8 cellular contexts compared by ENCODE assay signal in genomic region chr7:100493476-100494264, GRCh38. TPM values are rescaled to one million over a fixed set of nuclear protein-coding genes. Genes with fewer than 3 reads are reported as not detected.
DNase-seq lines count a peak whose midpoint lies in the region; ATAC-seq and TF ChIP-seq lines count a peak whose summit lies in the region.

No MANE protein-coding gene starts in this region.

- H3K4me1 ChIP-seq in BLaER1 (peaks cover 42% of the 10 kb centered on the region), heart left ventricle (peaks cover 0 to 14% (median 8%) of the 10 kb centered on the region in 12 donors)

- H3K9me3 ChIP-seq in BLaER1 (no peaks in the 10 kb centered on the region), heart left ventricle (no peaks in the 10 kb centered on the region)

- H3K27me3 ChIP-seq in BLaER1: peaks cover 9% of the 10 kb centered on the region; the same call in 1 of the 2 replicates
- H3K27me3 ChIP-seq in heart left ventricle: peaks cover 0 to 9% (median 0%) of the 10 kb centered on the region in 9 donors

- H3K4me3 ChIP-seq in BLaER1 (peak overlapping the region; percentile 62), heart left ventricle (peak overlapping the region; percentile 23 to 56 (median 46))

- intact Hi-C loops in heart left ventricle (cut with DNase I): no loop called here

- H3K36me3 ChIP-seq in BLaER1: no peaks in the 10 kb centered on the region
- H3K36me3 ChIP-seq in heart left ventricle: no peaks in the 10 kb centered on the region

- peak; percentile 40 for DNase-seq in NCI-H1105 (lab: John Stamatoyannopoulos, UW)
- peak; percentile 50 for DNase-seq in activated effector memory CD4-positive, alpha-beta T cell treated with Interleukin-2 at 50 U/mL for 16 hours
- DNase-seq in heart left ventricle: peak in 3 of 5 donors; percentile 23 to 78 (median 60)
- peak; percentile 70 for DNase-seq in putamen (ENCODE audit: low spot score)

- TF ChIP-seq CTCF in heart left ventricle (IDR thresholded peaks at IDR 0.05): peak in 2 of 12 donors; percentile 6 to 31

- no peak for TF ChIP-seq POLR2A in heart left ventricle (IDR thresholded peaks at IDR 0.05)
- TF ChIP-seq POLR2A in GM18505 (IDR thresholded peaks at IDR 0.05; ENCODE audit: borderline replicate concordance, extremely low read depth, insufficient read depth, insufficient read length): no peak

- 0 out of 2 replicates have a peak overlapping the region, but pooled peaks have one; percentile 34 for H3K9ac ChIP-seq in BLaER1

- no peaks in the 10 kb centered on the region for H4K20me1 ChIP-seq in BLaER1

- H3K27ac ChIP-seq in BLaER1 (no peak overlapping the region), heart left ventricle (no peak overlapping the region)

- peak overlapping the region; percentile 84 for H3K4me2 ChIP-seq in BLaER1

- ATAC-seq in heart left ventricle: peak in 3 of 4 donors; percentile 56 to 69 (median 62)
- no peak for ATAC-seq in GM21737 (IDR thresholded peaks at IDR 0.05; ENCODE audit: unreplicated experiment)
- no peak for ATAC-seq in GM18505 (IDR thresholded peaks at IDR 0.05; ENCODE audit: unreplicated experiment)
- no peak for ATAC-seq in GM21447 (IDR thresholded peaks at IDR 0.05; ENCODE audit: unreplicated experiment)

- 9 to 12% (median 12%) methylated on average over 21 to 56 of the region's 56 CpGs for WGBS in heart left ventricle, 4 donors

RNA-seq across cellular contexts. Expression of gene NYAP1, which starts 9.9 kb away (rescaled TPM):
- total RNA-seq in heart left ventricle: 1 to 10 TPM in 1 of 9 donors, under 1 TPM in 5, not detected in 3; 0.16 to 1.1 (median 0.35) TPM
- under 1 TPM; 0.42 to 0.50 TPM for polyA plus RNA-seq in heart left ventricle

RNA-seq across cellular contexts. Expression of gene TSC22D4, which starts 14.7 kb away (rescaled TPM):
- total RNA-seq in heart left ventricle: 10 to 100 TPM; 41.8 to 55.5 (median 49.0) TPM
- polyA plus RNA-seq in heart left ventricle: 10 to 100 TPM; 42.2 to 47.0 TPM

RNA-seq across cellular contexts. Expression of gene SPACDR, which starts 29.6 kb away (rescaled TPM):
- total RNA-seq in heart left ventricle: under 1 TPM in 5 of 9 donors, not detected in 4; 0.27 to 0.77 (median 0.39) TPM
- under 1 TPM; 0.61 to 0.78 TPM for polyA plus RNA-seq in heart left ventricle

RNA-seq across cellular contexts. Expression of gene AGFG2, which starts 45.3 kb away (rescaled TPM):
- 10 to 100 TPM; 24.1 to 36.9 (median 32.8) TPM for total RNA-seq in heart left ventricle
- polyA plus RNA-seq in heart left ventricle: 10 to 100 TPM; 12.5 to 30.8 TPM

RNA-seq across cellular contexts. Expression of gene PPP1R35, which starts 57.4 kb away (rescaled TPM):
- 10 to 100 TPM in 8 of 9 donors, 1 to 10 TPM in 1; 9.6 to 26.8 (median 12.4) TPM for total RNA-seq in heart left ventricle
- 10 to 100 TPM; 17.7 to 28.4 TPM for polyA plus RNA-seq in heart left ventricle

Comparison
In these comparisons a context has a peak if more than half of its experiments do, and no peak if none do; other contexts are left out.
1. ATAC-seq: peak in heart left ventricle (3 of 4); none in GM21737 (single experiment), GM18505 (single experiment) and GM21447 (single experiment).
2. Peak in every context shown above with its lines, with median percentiles within 50 percentile points of each other: DNase-seq.